Comparison of ENCODE assay signal across 18 cellular contexts in genomic region chr7:32532716-32533115, GRCh38. TPM values are rescaled to one million over a fixed set of nuclear protein-coding genes. Genes with fewer than 3 reads are reported as not detected.
A peak's percentile ranks its signal among the peaks of the same experiment; 100 is the strongest.
DNase-seq lines count a peak whose midpoint lies in the region; ATAC-seq and TF ChIP-seq lines count a peak whose summit lies in the region.
"Had no signal": no experiment of that assay in that cellular context is flagged by ENCODE, and none has a peak within 500 bp of the region (broad histone marks: within the 10 kb centered on the region; RNA-seq: fewer than 3 reads in every experiment).

No MANE protein-coding gene starts in this region.

- DNase-seq in NCI-H510A (lab: John Stamatoyannopoulos, UW), result peak; percentile 21
- DNase-seq in NCI-H510A treated with DMSO at 0.1 percent for 48 hours (lab: John Stamatoyannopoulos, UW), result no peak
- no peak for DNase-seq in central memory CD8-positive, alpha-beta T cell (ENCODE audit: low spot score in 2 of 2)
- peak; percentile 28 for DNase-seq in myocyte (ENCODE audit: low read depth)
- DNase-seq in upper lobe of left lung, result peak in 1 of 2 donors; percentile 21
- DNase-seq in NCI-H774 (lab: John Stamatoyannopoulos, UW), result no peak
- DNase-seq in NCI-H2196 (lab: John Stamatoyannopoulos, UW; ENCODE audit: unreplicated experiment), result no peak
- DNase-seq: DND-41, HCEC 1CT, NCI-H187, NCI-H2227 treated with DMSO at 0.1 percent for 48 hours, NCI-H524, OCI-M1, Right ventricle myocardium superior had no signal

- H3K9me3 Mint-ChIP-seq in central memory CD8-positive, alpha-beta T cell, result no peaks in the 10 kb centered on the region
- H3K9me3 Mint-ChIP-seq: IgD-negative memory B cell had no signal

- peaks cover 0 to 11% (median 0%) of the 10 kb centered on the region in 4 donors for H3K36me3 ChIP-seq in upper lobe of left lung

- H3K27me3 ChIP-seq in upper lobe of left lung, result no peaks in the 10 kb centered on the region

- no peak for TF ChIP-seq POLR2A in upper lobe of left lung (IDR thresholded peaks at IDR 0.05)

- WGBS in upper lobe of left lung, 2 donors, result 62 to 85% methylated on average over 5 of the region's 5 CpGs

- H3K4me3 ChIP-seq in upper lobe of left lung, result no peak overlapping the region
- H3K4me3 ChIP-seq: GM23338 had no signal

- H3K27me3 Mint-ChIP-seq in central memory CD8-positive, alpha-beta T cell, result no peaks in the 10 kb centered on the region
- H3K27me3 Mint-ChIP-seq: IgD-negative memory B cell had no signal

- no peak for TF ChIP-seq EP300 in upper lobe of left lung (IDR thresholded peaks at IDR 0.05)

- peaks cover 32% of the 10 kb centered on the region for H3K4me1 Mint-ChIP-seq in central memory CD8-positive, alpha-beta T cell

- peaks cover 3% of the 10 kb centered on the region for H3K36me3 Mint-ChIP-seq in central memory CD8-positive, alpha-beta T cell (ENCODE audit: insufficient read depth)

- H3K27ac Mint-ChIP-seq in central memory CD8-positive, alpha-beta T cell (ENCODE audit: low read depth), result peak overlapping the region; percentile 25
- H3K27ac Mint-ChIP-seq: GM23338, IgD-negative memory B cell had no signal

- H3K4me3 Mint-ChIP-seq in central memory CD8-positive, alpha-beta T cell, result no peak overlapping the region
- H3K4me3 Mint-ChIP-seq: CD14-positive monocyte, GM23338, IgD-negative memory B cell had no signal

- peaks cover 6 to 14% (median 9%) of the 10 kb centered on the region in 4 donors for H3K4me1 ChIP-seq in upper lobe of left lung

- no peaks in the 10 kb centered on the region for H3K9me3 ChIP-seq in upper lobe of left lung

- ATAC-seq in central memory CD8-positive, alpha-beta T cell (replicated peaks; ENCODE audit: extremely low read depth, poor library complexity, severe bottlenecking), result no peak
- peak; percentile 49 to 52 for ATAC-seq in upper lobe of left lung (ENCODE audit: low FRiP score in 2 of 2)
- no peak for ATAC-seq in HG02678 (IDR thresholded peaks at IDR 0.05; ENCODE audit: unreplicated experiment)
- ATAC-seq: GM23338 had no signal

- no peak for TF ChIP-seq CTCF in upper lobe of left lung (IDR thresholded peaks at IDR 0.05)

- H3K27ac ChIP-seq in upper lobe of left lung, result no peak overlapping the region

RNA-seq across cellular contexts. Expression of gene AVL9, which starts 37.4 kb away (rescaled TPM):
- 44.4 and 50.8 TPM in 2 replicates for total RNA-seq in myocyte
- polyA plus RNA-seq in myocyte (2012), result 19.0 TPM
- 10 to 100 TPM; 26.9 to 68.1 (median 37.1) TPM for total RNA-seq in upper lobe of left lung

RNA-seq across cellular contexts. Expression of gene LSM5, which starts 42.5 kb away (rescaled TPM):
- total RNA-seq in myocyte (26.3 and 27.5 TPM in 2 replicates), upper lobe of left lung (10 to 100 TPM in 4 of 6 donors, 1 to 10 TPM in 2; 2.1 to 26.4 (median 13.8) TPM)
- polyA plus RNA-seq in myocyte (2012), result 38.5 TPM

Comparison
In these comparisons a context has a peak if more than half of its experiments do, and no peak if none do; other contexts are left out.
1. DNase-seq: peak in NCI-H510A (single experiment) and myocyte (single experiment); none in NCI-H510A treated with DMSO at 0.1 percent for 48 hours (single experiment), central memory CD8-positive, alpha-beta T cell (0 of 2), NCI-H774 (single experiment) and NCI-H2196 (single experiment).
2. ATAC-seq: peak in upper lobe of left lung (2 of 2); none in central memory CD8-positive, alpha-beta T cell (single experiment) and HG02678 (single experiment).